15 cellular contexts compared by ENCODE assay signal in genomic region chr7:103936558-103936957, GRCh38. TPM values are rescaled to one million over a fixed set of nuclear protein-coding genes. Genes with fewer than 3 reads are reported as not detected.
A peak's percentile ranks its signal among the peaks of the same experiment; 100 is the strongest.
DNase-seq lines count a peak whose midpoint lies in the region; TF ChIP-seq lines count a peak whose summit lies in the region.
"Had no signal": no experiment of that assay in that cellular context is flagged by ENCODE, and none has a peak within 500 bp of the region (broad histone marks: within the 10 kb centered on the region; RNA-seq: fewer than 3 reads in every experiment).

No MANE protein-coding gene starts in this region.

- TF ChIP-seq POLR2A in vagina (IDR thresholded peaks at IDR 0.05), result no peak

- in situ Hi-C loops in SK-MEL-5 (cut with HindIII; ENCODE audit: low pct_unique_long_range_greater_than_20kb, low sequenced_read_pairs) (no loop called here), ACHN (cut with HindIII; ENCODE audit: low pct_ligation_motif_present, low pct_unique_long_range_greater_than_20kb, low sequenced_read_pairs) (no loop called here)

- peak overlapping the region; percentile 38 for H3K27ac Mint-ChIP-seq in progenitor cell of endocrine pancreas
- H3K27ac Mint-ChIP-seq: CD14-positive monocyte; CD4-positive, alpha-beta memory T cell had no signal

- peak; percentile 58 for DNase-seq in SK-MEL-5 (ENCODE audit: low read depth, low spot score)
- DNase-seq in foreskin melanocyte, result peak; percentile 74
- DNase-seq in progenitor cell of endocrine pancreas (ENCODE audit: low spot score, unreplicated experiment), result no peak
- no peak for DNase-seq in vagina (ENCODE audit: extremely low spot score in 2 of 2)
- DNase-seq in NCI-H1105 treated with DMSO at 0.1 percent for 48 hours (lab: John Stamatoyannopoulos, UW), result no peak
- no peak for DNase-seq in ACHN
- DNase-seq: Calu3; CD4-positive, alpha-beta memory T cell; DMS79 treated with DMSO at 0.1 percent for 48 hours; GF-D8; GOT3 had no signal

- intact Hi-C loops in vagina (cut with DNase I), result no loop called here

- no peaks in the 10 kb centered on the region for H3K4me1 ChIP-seq in vagina
- H3K4me1 ChIP-seq: HAP-1 had no signal

- H3K9me3 ChIP-seq in vagina, result no peaks in the 10 kb centered on the region
- H3K9me3 ChIP-seq: HAP-1 had no signal

- H3K27me3 Mint-ChIP-seq in progenitor cell of endocrine pancreas, result peaks cover 9% of the 10 kb centered on the region

- H3K27ac ChIP-seq in C4-2B (peak overlapping the region; percentile 54; the same call in 1 of the 2 replicates), vagina (no peak overlapping the region)

- no peak for TF ChIP-seq CTCF in C4-2B (conservative IDR thresholded peaks at IDR 0.05)
- no peak for TF ChIP-seq CTCF in progenitor cell of endocrine pancreas (IDR thresholded peaks at IDR 0.05; ENCODE audit: unreplicated experiment)
- no peak for TF ChIP-seq CTCF in vagina (IDR thresholded peaks at IDR 0.05)

- H3K4me3 ChIP-seq in vagina, result no peak overlapping the region
- H3K4me3 ChIP-seq: HAP-1 had no signal

- H3K27me3 ChIP-seq in vagina, result no peaks in the 10 kb centered on the region

- H3K36me3 ChIP-seq in vagina, result no peaks in the 10 kb centered on the region
- H3K36me3 ChIP-seq: HAP-1 had no signal

- peaks cover 4% of the 10 kb centered on the region for H3K4me1 Mint-ChIP-seq in progenitor cell of endocrine pancreas (ENCODE audit: low read depth)
- H3K4me1 Mint-ChIP-seq: CD14-positive monocyte; CD4-positive, alpha-beta memory T cell had no signal

- H3K9me3 Mint-ChIP-seq in progenitor cell of endocrine pancreas (ENCODE audit: low read depth), result no peaks in the 10 kb centered on the region

- no peak overlapping the region for H3K4me3 Mint-ChIP-seq in progenitor cell of endocrine pancreas (ENCODE audit: low read depth)
- H3K4me3 Mint-ChIP-seq: CD14-positive monocyte; CD4-positive, alpha-beta memory T cell had no signal

- H3K36me3 Mint-ChIP-seq in progenitor cell of endocrine pancreas (ENCODE audit: insufficient read depth), result no peaks in the 10 kb centered on the region
- H3K36me3 Mint-ChIP-seq: CD14-positive monocyte; CD4-positive, alpha-beta memory T cell had no signal

RNA-seq across cellular contexts. Expression of gene RELN, which starts 52.9 kb away (rescaled TPM):
- total RNA-seq in SK-MEL-5 (2014; rRNA removed; shearing (Covaris generic)), result 5.1 and 6.6 TPM in 2 replicates
- polyA plus RNA-seq in SK-MEL-5 (2015; cell fraction: cytosol; rRNA removed), result 2.7 and 4.5 TPM in 2 replicates
- polyA plus RNA-seq in SK-MEL-5 (2015; cell fraction: nucleus; rRNA removed), result 0.38 and 0.80 TPM in 2 replicates
- total RNA-seq in progenitor cell of endocrine pancreas, result 5.4 and 6.9 TPM in 2 replicates
- total RNA-seq in vagina, result 7.4 TPM
- total RNA-seq: CD4-positive, alpha-beta memory T cell; HT-29 had no signal
- polyA plus RNA-seq: CD14-positive monocyte; CD4-positive, alpha-beta memory T cell had no signal

Comparison
In these comparisons a context has a peak if more than half of its experiments do, and no peak if none do; other contexts are left out.
1. DNase-seq: peak in SK-MEL-5 (single experiment) and foreskin melanocyte (single experiment); none in progenitor cell of endocrine pancreas (single experiment), vagina (0 of 2), NCI-H1105 treated with DMSO at 0.1 percent for 48 hours (single experiment) and ACHN (single experiment).